ENCODE assay signal across 1 cellular context in the genomic region with DNA sequence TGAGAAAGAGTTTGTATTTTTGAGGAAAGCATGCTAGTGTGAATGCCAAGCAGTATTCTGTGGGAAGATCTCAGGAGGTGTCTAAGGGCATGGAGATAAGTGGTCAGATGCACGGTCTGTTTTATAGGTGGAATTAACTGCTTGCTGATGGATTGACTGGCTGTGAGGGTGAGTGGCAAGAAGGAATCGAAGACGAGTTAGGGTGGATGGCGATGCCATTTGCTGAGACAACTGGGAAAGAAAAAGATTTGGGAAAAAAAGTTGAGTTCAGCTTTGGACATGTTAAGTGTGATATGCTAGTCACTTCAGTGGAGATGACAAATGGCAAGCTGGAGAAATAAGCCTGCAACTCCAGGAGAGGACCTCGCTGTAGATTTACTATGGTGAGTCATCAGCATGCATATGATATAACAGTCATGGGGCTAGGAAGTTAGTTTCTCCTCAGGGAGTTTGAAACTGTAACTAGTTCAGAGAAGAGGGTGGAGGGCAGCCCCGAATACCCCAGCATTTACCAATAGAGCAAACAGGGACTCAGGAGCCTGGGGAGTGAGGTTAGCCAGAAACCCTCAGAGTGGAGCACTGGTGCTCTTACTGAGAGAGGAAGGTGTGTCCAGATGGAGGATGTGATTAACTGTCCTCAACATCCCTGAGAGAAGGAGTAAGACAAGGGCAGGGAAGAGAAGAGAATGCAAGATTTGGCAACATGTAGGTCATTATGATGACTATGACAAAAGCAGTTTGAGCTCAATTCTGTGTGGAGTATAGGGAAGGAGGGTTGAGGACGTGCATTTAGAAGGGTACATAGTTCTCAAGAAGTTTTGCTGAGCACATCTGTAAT.
A peak's percentile ranks its signal among the peaks of the same experiment; 100 is the strongest.
TF ChIP-seq lines count a peak whose summit lies in the region.

No MANE protein-coding gene starts in this region.

TF ChIP-seq in HEK293, 187 proteins besides CTCF, POLR2A, EP300 and RAD21 (continued from another document):
- TF ChIP-seq, protein P1, sequence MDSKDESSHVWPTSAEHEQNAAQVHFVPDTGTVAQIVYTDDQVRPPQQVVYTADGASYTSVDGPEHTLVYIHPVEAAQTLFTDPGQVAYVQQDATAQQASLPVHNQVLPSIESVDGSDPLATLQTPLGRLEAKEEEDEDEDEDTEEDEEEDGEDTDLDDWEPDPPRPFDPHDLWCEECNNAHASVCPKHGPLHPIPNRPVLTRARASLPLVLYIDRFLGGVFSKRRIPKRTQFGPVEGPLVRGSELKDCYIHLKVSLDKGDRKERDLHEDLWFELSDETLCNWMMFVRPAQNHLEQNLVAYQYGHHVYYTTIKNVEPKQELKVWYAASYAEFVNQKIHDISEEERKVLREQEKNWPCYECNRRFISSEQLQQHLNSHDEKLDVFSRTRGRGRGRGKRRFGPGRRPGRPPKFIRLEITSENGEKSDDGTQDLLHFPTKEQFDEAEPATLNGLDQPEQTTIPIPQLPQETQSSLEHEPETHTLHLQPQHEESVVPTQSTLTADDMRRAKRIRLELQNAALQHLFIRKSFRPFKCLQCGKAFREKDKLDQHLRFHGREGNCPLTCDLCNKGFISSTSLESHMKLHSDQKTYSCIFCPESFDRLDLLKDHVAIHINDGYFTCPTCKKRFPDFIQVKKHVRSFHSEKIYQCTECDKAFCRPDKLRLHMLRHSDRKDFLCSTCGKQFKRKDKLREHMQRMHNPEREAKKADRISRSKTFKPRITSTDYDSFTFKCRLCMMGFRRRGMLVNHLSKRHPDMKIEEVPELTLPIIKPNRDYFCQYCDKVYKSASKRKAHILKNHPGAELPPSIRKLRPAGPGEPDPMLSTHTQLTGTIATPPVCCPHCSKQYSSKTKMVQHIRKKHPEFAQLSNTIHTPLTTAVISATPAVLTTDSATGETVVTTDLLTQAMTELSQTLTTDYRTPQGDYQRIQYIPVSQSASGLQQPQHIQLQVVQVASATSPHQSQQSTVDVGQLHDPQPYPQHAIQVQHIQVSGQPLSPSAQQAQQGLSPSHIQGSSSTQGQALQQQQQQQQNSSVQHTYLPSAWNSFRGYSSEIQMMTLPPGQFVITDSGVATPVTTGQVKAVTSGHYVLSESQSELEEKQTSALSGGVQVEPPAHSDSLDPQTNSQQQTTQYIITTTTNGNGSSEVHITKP (tag by site-specific recombination; IDR thresholded peaks at IDR 0.05): peak; percentile 59
- TF ChIP-seq ZNF324 (tag by site-specific recombination; IDR thresholded peaks at IDR 0.05) (0 out of 2 replicates have a peak, but pooled peaks have one; percentile 37), ZBTB17 (tag by site-specific recombination; IDR thresholded peaks at IDR 0.05) (peak; percentile 77), ZNF184 (tag by site-specific recombination; IDR thresholded peaks at IDR 0.05) (peak; percentile 81; the same call in 1 of the 2 replicates), HOXD13 (CRISPR knock-in tag; IDR thresholded peaks at IDR 0.05; ENCODE audit: borderline replicate concordance) (no peak), GLIS1 (tag by site-specific recombination; IDR thresholded peaks at IDR 0.05) (peak; percentile 49), KLF10 (tag by site-specific recombination; IDR thresholded peaks at IDR 0.05) (peak; percentile 74), ZBTB20 (tag by site-specific recombination; IDR thresholded peaks at IDR 0.05) (peak; percentile 24; the same call in 1 of the 2 replicates), SP7 (tag by site-specific recombination; IDR thresholded peaks at IDR 0.05) (peak; percentile 47)
